Comparison of ENCODE assay signal across 23 cellular contexts in genomic region chr17:60252459-60252858, GRCh38.
"Had no signal": no experiment of that assay in that cellular context is flagged by ENCODE, and none has a peak within 500 bp of the region (broad histone marks: within the 10 kb centered on the region; RNA-seq: fewer than 3 reads in every experiment).

No MANE protein-coding gene starts in this region.

- ATAC-seq: HepG2, T-cell had no signal

- DNase-seq: IMR-90, Kasumi-1, MM.1S, NCI-H1092 treated with DMSO at 0.1 percent for 48 hours, NCI-H1436, NCI-H187, NCI-H2029, NCI-H2081 treated with DMSO at 0.1 percent for 48 hours, NCI-H2171, NCI-H226, NCI-H446, NCI-H510A, NCI-H524 treated with DMSO at 0.1 percent for 48 hours, NCI-H69, NCI-H774, SHP77, SK-N-SH, SW 1271, T-cell had no signal

- H3K27ac ChIP-seq: KMS-11, RWPE1 had no signal

- H3K4me3 Mint-ChIP-seq: T-cell; T-helper 1 cell treated with Interleukin-12 subunit alpha and Interleukin-12 subunit beta and Interleukin-4 antibody, amounts not matched to agents 30 μg/mL and 1 μg/mL, for 36 hours had no signal

- H3K27me3 Mint-ChIP-seq: T-cell had no signal

- H3K27ac Mint-ChIP-seq: T-cell; T-helper 1 cell treated with Interleukin-12 subunit alpha and Interleukin-12 subunit beta and Interleukin-4 antibody, amounts not matched to agents 30 μg/mL and 1 μg/mL, for 36 hours had no signal

- H3K9ac ChIP-seq: KMS-11, SK-N-SH had no signal

- H3K4me1 Mint-ChIP-seq: T-cell had no signal

- H3K4me2 ChIP-seq: KMS-11, SK-N-SH had no signal
